In the genomic region with DNA sequence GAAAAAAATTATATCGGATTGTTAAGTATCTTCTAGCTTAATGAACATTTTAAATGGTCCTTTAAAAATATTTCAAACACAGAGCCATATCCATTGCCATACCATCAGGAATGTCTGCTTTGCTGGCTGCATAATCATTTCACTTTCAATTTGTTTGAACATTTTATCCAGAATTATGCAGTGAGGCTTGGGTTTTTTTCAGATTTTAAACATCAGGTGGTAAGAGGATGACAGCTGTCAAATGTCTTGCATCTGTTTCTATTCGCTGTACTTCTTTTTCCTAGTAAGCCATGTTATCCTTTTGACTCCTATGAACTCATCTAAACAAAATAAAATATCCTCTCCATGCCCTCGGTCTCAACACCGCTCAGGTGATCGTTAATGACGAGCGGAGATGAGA, we compare ENCODE assay signal across 3 cellular contexts.
TF ChIP-seq lines count a peak whose summit lies in the region.

No MANE protein-coding gene starts in this region.

TF ChIP-seq in A549, 52 proteins besides CTCF, POLR2A, EP300 and RAD21:
- TF ChIP-seq, protein P1, sequence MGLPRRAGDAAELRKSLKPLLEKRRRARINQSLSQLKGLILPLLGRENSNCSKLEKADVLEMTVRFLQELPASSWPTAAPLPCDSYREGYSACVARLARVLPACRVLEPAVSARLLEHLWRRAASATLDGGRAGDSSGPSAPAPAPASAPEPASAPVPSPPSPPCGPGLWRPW (IDR thresholded peaks at IDR 0.05) = no peak
- TF ChIP-seq, protein P2, sequence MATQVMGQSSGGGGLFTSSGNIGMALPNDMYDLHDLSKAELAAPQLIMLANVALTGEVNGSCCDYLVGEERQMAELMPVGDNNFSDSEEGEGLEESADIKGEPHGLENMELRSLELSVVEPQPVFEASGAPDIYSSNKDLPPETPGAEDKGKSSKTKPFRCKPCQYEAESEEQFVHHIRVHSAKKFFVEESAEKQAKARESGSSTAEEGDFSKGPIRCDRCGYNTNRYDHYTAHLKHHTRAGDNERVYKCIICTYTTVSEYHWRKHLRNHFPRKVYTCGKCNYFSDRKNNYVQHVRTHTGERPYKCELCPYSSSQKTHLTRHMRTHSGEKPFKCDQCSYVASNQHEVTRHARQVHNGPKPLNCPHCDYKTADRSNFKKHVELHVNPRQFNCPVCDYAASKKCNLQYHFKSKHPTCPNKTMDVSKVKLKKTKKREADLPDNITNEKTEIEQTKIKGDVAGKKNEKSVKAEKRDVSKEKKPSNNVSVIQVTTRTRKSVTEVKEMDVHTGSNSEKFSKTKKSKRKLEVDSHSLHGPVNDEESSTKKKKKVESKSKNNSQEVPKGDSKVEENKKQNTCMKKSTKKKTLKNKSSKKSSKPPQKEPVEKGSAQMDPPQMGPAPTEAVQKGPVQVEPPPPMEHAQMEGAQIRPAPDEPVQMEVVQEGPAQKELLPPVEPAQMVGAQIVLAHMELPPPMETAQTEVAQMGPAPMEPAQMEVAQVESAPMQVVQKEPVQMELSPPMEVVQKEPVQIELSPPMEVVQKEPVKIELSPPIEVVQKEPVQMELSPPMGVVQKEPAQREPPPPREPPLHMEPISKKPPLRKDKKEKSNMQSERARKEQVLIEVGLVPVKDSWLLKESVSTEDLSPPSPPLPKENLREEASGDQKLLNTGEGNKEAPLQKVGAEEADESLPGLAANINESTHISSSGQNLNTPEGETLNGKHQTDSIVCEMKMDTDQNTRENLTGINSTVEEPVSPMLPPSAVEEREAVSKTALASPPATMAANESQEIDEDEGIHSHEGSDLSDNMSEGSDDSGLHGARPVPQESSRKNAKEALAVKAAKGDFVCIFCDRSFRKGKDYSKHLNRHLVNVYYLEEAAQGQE (IDR thresholded peaks at IDR 0.05) = no peak
- TF ChIP-seq RARB (CRISPR knock-in tag; IDR thresholded peaks at IDR 0.05) (no peak), TP53 (CRISPR knock-in tag; IDR thresholded peaks at IDR 0.05) (no peak), EHF (CRISPR knock-in tag; IDR thresholded peaks at IDR 0.05) (no peak), JUN (IDR thresholded peaks at IDR 0.05) (no peak), HDAC2 (IDR thresholded peaks at IDR 0.05) (no peak)
- TF ChIP-seq, protein P3, sequence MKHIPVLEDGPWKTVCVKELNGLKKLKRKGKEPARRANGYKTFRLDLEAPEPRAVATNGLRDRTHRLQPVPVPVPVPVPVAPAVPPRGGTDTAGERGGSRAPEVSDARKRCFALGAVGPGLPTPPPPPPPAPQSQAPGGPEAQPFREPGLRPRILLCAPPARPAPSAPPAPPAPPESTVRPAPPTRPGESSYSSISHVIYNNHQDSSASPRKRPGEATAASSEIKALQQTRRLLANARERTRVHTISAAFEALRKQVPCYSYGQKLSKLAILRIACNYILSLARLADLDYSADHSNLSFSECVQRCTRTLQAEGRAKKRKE (CRISPR knock-in tag; IDR thresholded peaks at IDR 0.05; ENCODE audit: low read depth) = no peak
TF ChIP-seq in A549: peak in this region for 0.

TF ChIP-seq in HEK293, 187 proteins besides CTCF, POLR2A, EP300 and RAD21:
- TF ChIP-seq, protein P4, sequence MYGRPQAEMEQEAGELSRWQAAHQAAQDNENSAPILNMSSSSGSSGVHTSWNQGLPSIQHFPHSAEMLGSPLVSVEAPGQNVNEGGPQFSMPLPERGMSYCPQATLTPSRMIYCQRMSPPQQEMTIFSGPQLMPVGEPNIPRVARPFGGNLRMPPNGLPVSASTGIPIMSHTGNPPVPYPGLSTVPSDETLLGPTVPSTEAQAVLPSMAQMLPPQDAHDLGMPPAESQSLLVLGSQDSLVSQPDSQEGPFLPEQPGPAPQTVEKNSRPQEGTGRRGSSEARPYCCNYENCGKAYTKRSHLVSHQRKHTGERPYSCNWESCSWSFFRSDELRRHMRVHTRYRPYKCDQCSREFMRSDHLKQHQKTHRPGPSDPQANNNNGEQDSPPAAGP (tag by site-specific recombination; IDR thresholded peaks at IDR 0.05) = no peak
- TF ChIP-seq, protein P5, sequence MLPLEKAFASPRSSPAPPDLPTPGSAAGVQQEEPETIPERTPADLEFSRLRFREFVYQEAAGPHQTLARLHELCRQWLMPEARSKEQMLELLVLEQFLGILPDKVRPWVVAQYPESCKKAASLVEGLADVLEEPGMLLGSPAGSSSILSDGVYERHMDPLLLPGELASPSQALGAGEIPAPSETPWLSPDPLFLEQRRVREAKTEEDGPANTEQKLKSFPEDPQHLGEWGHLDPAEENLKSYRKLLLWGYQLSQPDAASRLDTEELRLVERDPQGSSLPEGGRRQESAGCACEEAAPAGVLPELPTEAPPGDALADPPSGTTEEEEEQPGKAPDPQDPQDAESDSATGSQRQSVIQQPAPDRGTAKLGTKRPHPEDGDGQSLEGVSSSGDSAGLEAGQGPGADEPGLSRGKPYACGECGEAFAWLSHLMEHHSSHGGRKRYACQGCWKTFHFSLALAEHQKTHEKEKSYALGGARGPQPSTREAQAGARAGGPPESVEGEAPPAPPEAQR (tag by site-specific recombination; IDR thresholded peaks at IDR 0.05) = no peak
- no peak for TF ChIP-seq ZNF10 (tag by site-specific recombination; IDR thresholded peaks at IDR 0.05)
- no peak for TF ChIP-seq ZNF621 (tag by site-specific recombination; IDR thresholded peaks at IDR 0.05)
- no peak for TF ChIP-seq MEIS1 (CRISPR knock-in tag; IDR thresholded peaks at IDR 0.05; ENCODE audit: borderline replicate concordance)
- no peak for TF ChIP-seq ZSCAN23 (tag by site-specific recombination; IDR thresholded peaks at IDR 0.05)
- TF ChIP-seq ZNF433 (tag by site-specific recombination; IDR thresholded peaks at IDR 0.05; ENCODE audit: low read depth) = no peak
- no peak for TF ChIP-seq ZNF473 (tag by site-specific recombination; IDR thresholded peaks at IDR 0.05)
- no peak for TF ChIP-seq ZNF138 (tag by site-specific recombination; IDR thresholded peaks at IDR 0.05; ENCODE audit: borderline replicate concordance)
- no peak for TF ChIP-seq ZBTB20 (tag by site-specific recombination; IDR thresholded peaks at IDR 0.05)
- TF ChIP-seq, protein P6, sequence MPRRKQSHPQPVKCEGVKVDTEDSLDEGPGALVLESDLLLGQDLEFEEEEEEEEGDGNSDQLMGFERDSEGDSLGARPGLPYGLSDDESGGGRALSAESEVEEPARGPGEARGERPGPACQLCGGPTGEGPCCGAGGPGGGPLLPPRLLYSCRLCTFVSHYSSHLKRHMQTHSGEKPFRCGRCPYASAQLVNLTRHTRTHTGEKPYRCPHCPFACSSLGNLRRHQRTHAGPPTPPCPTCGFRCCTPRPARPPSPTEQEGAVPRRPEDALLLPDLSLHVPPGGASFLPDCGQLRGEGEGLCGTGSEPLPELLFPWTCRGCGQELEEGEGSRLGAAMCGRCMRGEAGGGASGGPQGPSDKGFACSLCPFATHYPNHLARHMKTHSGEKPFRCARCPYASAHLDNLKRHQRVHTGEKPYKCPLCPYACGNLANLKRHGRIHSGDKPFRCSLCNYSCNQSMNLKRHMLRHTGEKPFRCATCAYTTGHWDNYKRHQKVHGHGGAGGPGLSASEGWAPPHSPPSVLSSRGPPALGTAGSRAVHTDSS (tag by site-specific recombination; IDR thresholded peaks at IDR 0.05) = no peak
- TF ChIP-seq ZNF777 (tag by site-specific recombination; IDR thresholded peaks at IDR 0.05; ENCODE audit: borderline replicate concordance) = no peak
- TF ChIP-seq, protein P7, sequence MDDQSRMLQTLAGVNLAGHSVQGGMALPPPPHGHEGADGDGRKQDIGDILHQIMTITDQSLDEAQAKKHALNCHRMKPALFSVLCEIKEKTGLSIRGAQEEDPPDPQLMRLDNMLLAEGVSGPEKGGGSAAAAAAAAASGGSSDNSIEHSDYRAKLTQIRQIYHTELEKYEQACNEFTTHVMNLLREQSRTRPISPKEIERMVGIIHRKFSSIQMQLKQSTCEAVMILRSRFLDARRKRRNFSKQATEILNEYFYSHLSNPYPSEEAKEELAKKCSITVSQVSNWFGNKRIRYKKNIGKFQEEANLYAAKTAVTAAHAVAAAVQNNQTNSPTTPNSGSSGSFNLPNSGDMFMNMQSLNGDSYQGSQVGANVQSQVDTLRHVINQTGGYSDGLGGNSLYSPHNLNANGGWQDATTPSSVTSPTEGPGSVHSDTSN (CRISPR knock-in tag; IDR thresholded peaks at IDR 0.05) = no peak
- no peak for TF ChIP-seq ZSCAN16 (tag by site-specific recombination; IDR thresholded peaks at IDR 0.05)
- TF ChIP-seq ZNF555 (tag by site-specific recombination; conservative IDR thresholded peaks at IDR 0.05) = no peak
- TF ChIP-seq GLIS2 (tag by site-specific recombination; IDR thresholded peaks at IDR 0.05) = no peak
- TF ChIP-seq SALL2 (tag by site-specific recombination; IDR thresholded peaks at IDR 0.05; ENCODE audit: borderline replicate concordance) = no peak
- no peak for TF ChIP-seq ZFHX2 (tag by site-specific recombination; conservative IDR thresholded peaks at IDR 0.05)
- TF ChIP-seq ZNF112 (tag by site-specific recombination; IDR thresholded peaks at IDR 0.05) = no peak

TF ChIP-seq in K562, 482 proteins besides CTCF, POLR2A, EP300 and RAD21 (continues in another document):
- TF ChIP-seq KAT7 (CRISPR knock-in tag; IDR thresholded peaks at IDR 0.05; ENCODE audit: borderline replicate concordance) = no peak
- TF ChIP-seq SIX5 (IDR thresholded peaks at IDR 0.05; ENCODE audit: borderline replicate concordance in 1 of 2, insufficient read depth in 1 of 2, low read depth in 1 of 2, low read length in 2 of 2) = 0 out of 4 replicates have a peak, but pooled peaks of 1 of the 2 experiments have one; percentile 1
- TF ChIP-seq GTF2E2 (tag; IDR thresholded peaks at IDR 0.05) = 0 out of 2 replicates have a peak, but pooled peaks have one; percentile 6
- 0 out of 2 replicates have a peak, but pooled peaks have one; percentile 10 for TF ChIP-seq BRD4 (IDR thresholded peaks at IDR 0.05)
- no peak for TF ChIP-seq DMBX1 (CRISPR knock-in tag; IDR thresholded peaks at IDR 0.05; ENCODE audit: borderline replicate concordance)
- TF ChIP-seq SIN3A (IDR thresholded peaks at IDR 0.05; ENCODE audit: borderline replicate concordance in 2 of 2, control insufficient read depth in 1 of 2, low read depth in 2 of 2, low read length in 2 of 2) = peak; percentile 75 to 83; a peak in 2 of 4 replicates
- TF ChIP-seq, protein P8, sequence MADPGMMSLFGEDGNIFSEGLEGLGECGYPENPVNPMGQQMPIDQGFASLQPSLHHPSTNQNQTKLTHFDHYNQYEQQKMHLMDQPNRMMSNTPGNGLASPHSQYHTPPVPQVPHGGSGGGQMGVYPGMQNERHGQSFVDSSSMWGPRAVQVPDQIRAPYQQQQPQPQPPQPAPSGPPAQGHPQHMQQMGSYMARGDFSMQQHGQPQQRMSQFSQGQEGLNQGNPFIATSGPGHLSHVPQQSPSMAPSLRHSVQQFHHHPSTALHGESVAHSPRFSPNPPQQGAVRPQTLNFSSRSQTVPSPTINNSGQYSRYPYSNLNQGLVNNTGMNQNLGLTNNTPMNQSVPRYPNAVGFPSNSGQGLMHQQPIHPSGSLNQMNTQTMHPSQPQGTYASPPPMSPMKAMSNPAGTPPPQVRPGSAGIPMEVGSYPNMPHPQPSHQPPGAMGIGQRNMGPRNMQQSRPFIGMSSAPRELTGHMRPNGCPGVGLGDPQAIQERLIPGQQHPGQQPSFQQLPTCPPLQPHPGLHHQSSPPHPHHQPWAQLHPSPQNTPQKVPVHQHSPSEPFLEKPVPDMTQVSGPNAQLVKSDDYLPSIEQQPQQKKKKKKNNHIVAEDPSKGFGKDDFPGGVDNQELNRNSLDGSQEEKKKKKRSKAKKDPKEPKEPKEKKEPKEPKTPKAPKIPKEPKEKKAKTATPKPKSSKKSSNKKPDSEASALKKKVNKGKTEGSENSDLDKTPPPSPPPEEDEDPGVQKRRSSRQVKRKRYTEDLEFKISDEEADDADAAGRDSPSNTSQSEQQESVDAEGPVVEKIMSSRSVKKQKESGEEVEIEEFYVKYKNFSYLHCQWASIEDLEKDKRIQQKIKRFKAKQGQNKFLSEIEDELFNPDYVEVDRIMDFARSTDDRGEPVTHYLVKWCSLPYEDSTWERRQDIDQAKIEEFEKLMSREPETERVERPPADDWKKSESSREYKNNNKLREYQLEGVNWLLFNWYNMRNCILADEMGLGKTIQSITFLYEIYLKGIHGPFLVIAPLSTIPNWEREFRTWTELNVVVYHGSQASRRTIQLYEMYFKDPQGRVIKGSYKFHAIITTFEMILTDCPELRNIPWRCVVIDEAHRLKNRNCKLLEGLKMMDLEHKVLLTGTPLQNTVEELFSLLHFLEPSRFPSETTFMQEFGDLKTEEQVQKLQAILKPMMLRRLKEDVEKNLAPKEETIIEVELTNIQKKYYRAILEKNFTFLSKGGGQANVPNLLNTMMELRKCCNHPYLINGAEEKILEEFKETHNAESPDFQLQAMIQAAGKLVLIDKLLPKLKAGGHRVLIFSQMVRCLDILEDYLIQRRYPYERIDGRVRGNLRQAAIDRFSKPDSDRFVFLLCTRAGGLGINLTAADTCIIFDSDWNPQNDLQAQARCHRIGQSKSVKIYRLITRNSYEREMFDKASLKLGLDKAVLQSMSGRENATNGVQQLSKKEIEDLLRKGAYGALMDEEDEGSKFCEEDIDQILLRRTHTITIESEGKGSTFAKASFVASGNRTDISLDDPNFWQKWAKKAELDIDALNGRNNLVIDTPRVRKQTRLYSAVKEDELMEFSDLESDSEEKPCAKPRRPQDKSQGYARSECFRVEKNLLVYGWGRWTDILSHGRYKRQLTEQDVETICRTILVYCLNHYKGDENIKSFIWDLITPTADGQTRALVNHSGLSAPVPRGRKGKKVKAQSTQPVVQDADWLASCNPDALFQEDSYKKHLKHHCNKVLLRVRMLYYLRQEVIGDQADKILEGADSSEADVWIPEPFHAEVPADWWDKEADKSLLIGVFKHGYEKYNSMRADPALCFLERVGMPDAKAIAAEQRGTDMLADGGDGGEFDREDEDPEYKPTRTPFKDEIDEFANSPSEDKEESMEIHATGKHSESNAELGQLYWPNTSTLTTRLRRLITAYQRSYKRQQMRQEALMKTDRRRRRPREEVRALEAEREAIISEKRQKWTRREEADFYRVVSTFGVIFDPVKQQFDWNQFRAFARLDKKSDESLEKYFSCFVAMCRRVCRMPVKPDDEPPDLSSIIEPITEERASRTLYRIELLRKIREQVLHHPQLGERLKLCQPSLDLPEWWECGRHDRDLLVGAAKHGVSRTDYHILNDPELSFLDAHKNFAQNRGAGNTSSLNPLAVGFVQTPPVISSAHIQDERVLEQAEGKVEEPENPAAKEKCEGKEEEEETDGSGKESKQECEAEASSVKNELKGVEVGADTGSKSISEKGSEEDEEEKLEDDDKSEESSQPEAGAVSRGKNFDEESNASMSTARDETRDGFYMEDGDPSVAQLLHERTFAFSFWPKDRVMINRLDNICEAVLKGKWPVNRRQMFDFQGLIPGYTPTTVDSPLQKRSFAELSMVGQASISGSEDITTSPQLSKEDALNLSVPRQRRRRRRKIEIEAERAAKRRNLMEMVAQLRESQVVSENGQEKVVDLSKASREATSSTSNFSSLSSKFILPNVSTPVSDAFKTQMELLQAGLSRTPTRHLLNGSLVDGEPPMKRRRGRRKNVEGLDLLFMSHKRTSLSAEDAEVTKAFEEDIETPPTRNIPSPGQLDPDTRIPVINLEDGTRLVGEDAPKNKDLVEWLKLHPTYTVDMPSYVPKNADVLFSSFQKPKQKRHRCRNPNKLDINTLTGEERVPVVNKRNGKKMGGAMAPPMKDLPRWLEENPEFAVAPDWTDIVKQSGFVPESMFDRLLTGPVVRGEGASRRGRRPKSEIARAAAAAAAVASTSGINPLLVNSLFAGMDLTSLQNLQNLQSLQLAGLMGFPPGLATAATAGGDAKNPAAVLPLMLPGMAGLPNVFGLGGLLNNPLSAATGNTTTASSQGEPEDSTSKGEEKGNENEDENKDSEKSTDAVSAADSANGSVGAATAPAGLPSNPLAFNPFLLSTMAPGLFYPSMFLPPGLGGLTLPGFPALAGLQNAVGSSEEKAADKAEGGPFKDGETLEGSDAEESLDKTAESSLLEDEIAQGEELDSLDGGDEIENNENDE (IDR thresholded peaks at IDR 0.05; ENCODE audit: low read depth, low read length) = no peak
- no peak for TF ChIP-seq ZNF764 (CRISPR knock-in tag; IDR thresholded peaks at IDR 0.05; ENCODE audit: low read depth)
- TF ChIP-seq HNRNPL (IDR thresholded peaks at IDR 0.05; ENCODE audit: low read depth, low read length) = no peak
- TF ChIP-seq DACH1 (IDR thresholded peaks at IDR 0.05; ENCODE audit: partially characterized antibody) = peak; percentile 41
